20 cellular contexts compared by ENCODE assay signal in genomic region chr4:666436-666810, GRCh38.
"Had no signal": no experiment of that assay in that cellular context is flagged by ENCODE, and none has a peak within 500 bp of the region (broad histone marks: within the 10 kb centered on the region; RNA-seq: fewer than 3 reads in every experiment).

No MANE protein-coding gene starts in this region.

- H3K27ac ChIP-seq: esophagus muscularis mucosa, tibial nerve had no signal

- H3K9me3 Mint-ChIP-seq: activated T-cell treated with anti-CD3 and anti-CD28 coated beads, Interleukin-2, amount 50 U/mL, for 4 hours; activated T-helper 2 cell treated with anti-CD3 and anti-CD28 coated beads, Interferon-gamma antibody, Interleukin-2, Interleukin-4, amounts not matched to agents 10 μg/mL and 5 μg/mL and 100 μg/mL, durations not matched to agents 14 hours and 24 hours and 36 hours; brain; effector memory CD8-positive, alpha-beta T cell; naive thymus-derived CD4-positive, alpha-beta T cell; neural crest cell; stimulated activated naive CD8-positive, alpha-beta T cell treated with anti-CD3 and anti-CD28 coated beads, Interleukin-15, Interleukin-2, amounts not matched to agents 100 ng/mL and 50 ng/mL, for 24 hours; T-helper 1 cell treated with Interleukin-12 subunit alpha and Interleukin-12 subunit beta and Interleukin-4 antibody, amounts not matched to agents 30 μg/mL and 1 μg/mL, for 36 hours; WTC11 had no signal

- H3K4me3 ChIP-seq: esophagus muscularis mucosa, tibial nerve had no signal

- H3K4me1 Mint-ChIP-seq: brain, neural crest cell had no signal

- H3K4me3 Mint-ChIP-seq: activated T-cell treated with anti-CD3 and anti-CD28 coated beads, Interleukin-2, amount 50 U/mL, for 4 hours; brain; effector memory CD8-positive, alpha-beta T cell; stimulated activated naive CD8-positive, alpha-beta T cell treated with anti-CD3 and anti-CD28 coated beads, Interleukin-15, Interleukin-2, amounts not matched to agents 100 ng/mL and 50 ng/mL, for 24 hours; T-helper 1 cell treated with Interleukin-12 subunit alpha and Interleukin-12 subunit beta and Interleukin-4 antibody, amounts not matched to agents 30 μg/mL and 1 μg/mL, for 36 hours; WTC11 had no signal

- H3K27me3 Mint-ChIP-seq: effector memory CD8-positive, alpha-beta T cell; naive thymus-derived CD4-positive, alpha-beta T cell; stimulated activated naive CD8-positive, alpha-beta T cell treated with anti-CD3 and anti-CD28 coated beads, Interleukin-15, Interleukin-2, amounts not matched to agents 100 ng/mL and 50 ng/mL, for 24 hours had no signal

- ATAC-seq: activated T-cell treated with anti-CD3 and anti-CD28 coated beads, Interleukin-2, amount 50 U/mL, for 4 hours; effector memory CD8-positive, alpha-beta T cell; left lobe of liver; naive thymus-derived CD4-positive, alpha-beta T cell; WTC11 had no signal

- H3K9me3 ChIP-seq: esophagus muscularis mucosa, tibial nerve had no signal

- H3K27ac Mint-ChIP-seq: activated T-helper 2 cell treated with anti-CD3 and anti-CD28 coated beads, Interferon-gamma antibody, Interleukin-2, Interleukin-4, amounts not matched to agents 10 μg/mL and 5 μg/mL and 100 μg/mL, durations not matched to agents 14 hours and 24 hours and 36 hours; brain; effector memory CD8-positive, alpha-beta T cell; naive thymus-derived CD4-positive, alpha-beta T cell; stimulated activated naive CD8-positive, alpha-beta T cell treated with anti-CD3 and anti-CD28 coated beads, Interleukin-15, Interleukin-2, amounts not matched to agents 100 ng/mL and 50 ng/mL, for 24 hours; T-helper 1 cell treated with Interleukin-12 subunit alpha and Interleukin-12 subunit beta and Interleukin-4 antibody, amounts not matched to agents 30 μg/mL and 1 μg/mL, for 36 hours; WTC11 had no signal

- DNase-seq: activated CD8-positive, alpha-beta memory T cell treated with anti-CD3 and anti-CD28 coated beads for 24 hours; activated CD8-positive, alpha-beta memory T cell treated with anti-CD3 and anti-CD28 coated beads, Interleukin-2, amount 50 U/mL, for 4 hours; activated naive CD4-positive, alpha-beta T cell treated with Interleukin-2 at 50 U/mL for 16 hours; activated T-cell treated with anti-CD3 and anti-CD28 coated beads, Interleukin-2, amount 50 U/mL, for 4 hours; central memory CD4-positive, alpha-beta T cell; effector memory CD8-positive, alpha-beta T cell; islet precursor cell; naive thymus-derived CD4-positive, alpha-beta T cell; stimulated activated CD4-positive, alpha-beta T cell treated with anti-CD3 and anti-CD28 coated beads, Interleukin-12 subunit alpha, Interleukin-12 subunit beta, amount 100 ng/mL, for 4 hours; stimulated activated CD4-positive, alpha-beta T cell treated with anti-CD3 and anti-CD28 coated beads, Interleukin-4, amount 100 ng/mL, for 4 hours; T1000 had no signal
